10 cellular contexts compared by ENCODE assay signal in the genomic region with DNA sequence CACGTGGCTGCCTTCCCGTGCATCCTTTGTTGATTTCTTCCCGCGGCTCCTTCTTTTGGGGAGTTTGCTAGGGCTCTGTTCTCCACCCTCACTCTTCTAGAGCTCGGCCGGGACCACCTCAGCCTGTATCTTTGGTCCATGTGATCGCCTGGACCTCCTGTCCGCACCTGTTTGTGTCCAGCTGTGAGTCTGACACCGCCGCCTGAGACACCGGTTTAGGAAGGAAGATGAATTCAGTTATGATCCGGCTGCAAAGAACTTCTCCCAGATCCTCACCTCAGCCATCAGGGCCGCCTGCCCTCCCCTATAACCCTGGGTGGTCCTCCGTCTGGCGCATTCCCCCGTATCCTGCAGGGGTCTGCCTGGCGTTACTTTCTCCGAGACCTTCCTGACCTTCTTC. TPM values are rescaled to one million over a fixed set of nuclear protein-coding genes. Genes with fewer than 3 reads are reported as not detected.
"Had no signal": no experiment of that assay in that cellular context is flagged by ENCODE, and none has a peak within 500 bp of the region (broad histone marks: within the 10 kb centered on the region; RNA-seq: fewer than 3 reads in every experiment).

No MANE protein-coding gene starts in this region.

- H3K4me3 Mint-ChIP-seq: GM23338, H9, HFFc6 had no signal

- H3K27ac Mint-ChIP-seq: GM23338, HFFc6 had no signal

- H3K4me2 ChIP-seq: GM23338 had no signal

- H3K36me3 ChIP-seq: HAP-1 had no signal

- H3K27ac ChIP-seq: GM23248 had no signal

- H3K9me3 Mint-ChIP-seq: GM23338, HFFc6 had no signal

- H3K4me1 ChIP-seq: HAP-1 had no signal

- DNase-seq: GM23248, GOT3, H9, HCEC 1CT, HFFc6 had no signal

- H3K4me3 ChIP-seq: GM23248, GM23338, HAP-1 had no signal

- H2AFZ ChIP-seq: GM23248, GM23338 had no signal

- H3K9me3 ChIP-seq: HAP-1 had no signal

- H3K9ac ChIP-seq: GM23248 had no signal

RNA-seq across cellular contexts. Expression of a gene that starts 0.7 kb away (rescaled TPM):
- total RNA-seq: GM23248, GM23338, H1, H4, H7, H9, HFFc6 had no signal
- polyA plus RNA-seq: GM23248, H1 had no signal

RNA-seq across cellular contexts. Expression of a gene that starts 14.8 kb away (rescaled TPM):
- total RNA-seq: GM23248, GM23338, H1, H4, H7, H9, HFFc6 had no signal
- polyA plus RNA-seq: GM23248, GM23338, H1 had no signal
